ENCODE assay signal across 18 cellular contexts in genomic region chr6:160933256-160933655, GRCh38. TPM values are rescaled to one million over a fixed set of nuclear protein-coding genes. Genes with fewer than 3 reads are reported as not detected.
A peak's percentile ranks its signal among the peaks of the same experiment; 100 is the strongest.
DNase-seq lines count a peak whose midpoint lies in the region; ATAC-seq and TF ChIP-seq lines count a peak whose summit lies in the region.
"Had no signal": no experiment of that assay in that cellular context is flagged by ENCODE, and none has a peak within 500 bp of the region (broad histone marks: within the 10 kb centered on the region; RNA-seq: fewer than 3 reads in every experiment).

No MANE protein-coding gene starts in this region.

- peak; percentile 55 for DNase-seq in NCI-H82 (lab: John Stamatoyannopoulos, UW)
- DNase-seq in NCI-H82 treated with DMSO at 0.1 percent for 48 hours (lab: John Stamatoyannopoulos, UW; ENCODE audit: unreplicated experiment): no peak
- DNase-seq in OCI-LY7 (ENCODE audit: low spot score): no peak
- no peak for DNase-seq in fibroblast of villous mesenchyme (ENCODE audit: low read depth)
- DNase-seq in posterior cingulate gyrus: peak in 6 of 10 donors; percentile 19 to 89 (median 50)
- no peak for DNase-seq in DMS153 (lab: John Stamatoyannopoulos, UW)
- DNase-seq: ACHN; amniotic stem cell; CD8-positive, alpha-beta memory T cell; cortex of kidney; esophagus squamous epithelium; natural killer cell; NCI-H1048; NCI-H2227 treated with DMSO at 0.1 percent for 48 hours; testis had no signal

- no peaks in the 10 kb centered on the region for H3K9me2 ChIP-seq in OCI-LY7 (ENCODE audit: insufficient read depth, low read length)

- H4K20me1 ChIP-seq in OCI-LY7 (ENCODE audit: insufficient read depth, low read length): no peaks in the 10 kb centered on the region

- H2AFZ ChIP-seq in OCI-LY7 (ENCODE audit: low read length): no peak overlapping the region

- H3K79me2 ChIP-seq in OCI-LY7 (ENCODE audit: insufficient read depth, low read depth, low read length): no peaks in the 10 kb centered on the region

- ATAC-seq in GM21825 (IDR thresholded peaks at IDR 0.05; ENCODE audit: unreplicated experiment): no peak
- no peak for ATAC-seq in GM19023 (IDR thresholded peaks at IDR 0.05; ENCODE audit: unreplicated experiment)
- ATAC-seq: natural killer cell had no signal

- H3K4me1 ChIP-seq in OCI-LY7 (ENCODE audit: insufficient read depth, low read length, poor library complexity, severe bottlenecking): no peaks in the 10 kb centered on the region
- H3K4me1 ChIP-seq: testis had no signal

- H3K27ac ChIP-seq in OCI-LY7 (ENCODE audit: low read depth, low read length, poor library complexity, severe bottlenecking): no peak overlapping the region
- H3K27ac ChIP-seq: esophagus squamous epithelium, testis had no signal

- CTCF ChIA-PET in OCI-LY7 (lab: Charles Lee; ENCODE audit: unreplicated experiment): no interaction called here

- TF ChIP-seq CTCF in OCI-LY7 (conservative IDR thresholded peaks at IDR 0.05; ENCODE audit: low read length): 0 out of 2 replicates have a peak, but pooled peaks have one; percentile 12
- peak; percentile 16 for TF ChIP-seq CTCF in fibroblast of villous mesenchyme (IDR thresholded peaks at IDR 0.05; ENCODE audit: insufficient read depth, low read depth, low read length)

- H3K4me3 ChIP-seq in OCI-LY7 (ENCODE audit: low read depth, low read length, poor library complexity, severe bottlenecking): no peak overlapping the region
- H3K4me3 ChIP-seq in fibroblast of villous mesenchyme (ENCODE audit: low read depth, low read length): no peak overlapping the region
- H3K4me3 ChIP-seq: esophagus squamous epithelium, lung, testis had no signal

- POLR2A ChIA-PET in OCI-LY7 (lab: Charles Lee): interaction anchor here (0.7 to 1.2 kb wide), 2 partner anchors 22 to 168 kb away, joined by 3 read pairs; no protein-coding TSS in a partner anchor

- no peaks in the 10 kb centered on the region for H3K36me3 ChIP-seq in OCI-LY7 (ENCODE audit: insufficient read depth, low read length)
- H3K36me3 ChIP-seq: esophagus squamous epithelium had no signal

- BruUV-seq in OCI-LY7 (replicated peaks; lab: Mats Ljungman, UMichigan): no TSS peak

- intact Hi-C loops in OCI-LY7 (cut with micrococcal nuclease; ENCODE audit: unreplicated experiment): no loop called here
- intact Hi-C loops in posterior cingulate gyrus (cut with DNase I): loop anchor here (2.0 to 5.0 kb wide), 2 partner anchors 169 to 442 kb away; no protein-coding TSS in a partner anchor

- no peak overlapping the region for H3K4me2 ChIP-seq in OCI-LY7 (ENCODE audit: low read length)

- no peaks in the 10 kb centered on the region for H3K9me3 ChIP-seq in OCI-LY7 (ENCODE audit: low read length)
- H3K9me3 ChIP-seq: esophagus squamous epithelium, testis had no signal

RNA-seq across cellular contexts. Expression of gene MAP3K4, which starts 58.3 kb away (rescaled TPM):
- total RNA-seq in OCI-LY7 (2014; rRNA removed; shearing (Covaris generic)): 21.7 and 30.3 TPM in 2 replicates
- total RNA-seq in OCI-LY7 (2022) (36.6 and 38.7 TPM in 2 replicates), fibroblast of villous mesenchyme (26.7 and 31.5 TPM in 2 replicates)

Comparison
In these comparisons a context has a peak if more than half of its experiments do, and no peak if none do; other contexts are left out.
1. DNase-seq: peak in NCI-H82 (single experiment) and posterior cingulate gyrus (6 of 10); none in NCI-H82 treated with DMSO at 0.1 percent for 48 hours (single experiment), OCI-LY7 (single experiment), fibroblast of villous mesenchyme (single experiment) and DMS153 (single experiment).